Comparison of ENCODE assay signal across 21 cellular contexts in genomic region chr6:169838291-169839028, GRCh38.
DNase-seq lines count a peak whose midpoint lies in the region; ATAC-seq and TF ChIP-seq lines count a peak whose summit lies in the region.
"Had no signal": no experiment of that assay in that cellular context is flagged by ENCODE, and none has a peak within 500 bp of the region (broad histone marks: within the 10 kb centered on the region; RNA-seq: fewer than 3 reads in every experiment).

No MANE protein-coding gene starts in this region.

- peak in 9 of 12 donors; percentile 17 to 46 (median 25) for TF ChIP-seq CTCF in heart left ventricle (IDR thresholded peaks at IDR 0.05)

- intact Hi-C loops in heart left ventricle (cut with DNase I) (loop anchor here in 5 of 10 donors (5.0 to 10.0 kb wide), 6 partner anchors 94 to 546 kb away; no protein-coding TSS in a partner anchor), Right ventricle myocardium superior (cut with DNase I) (no loop called here)

- peaks cover 0 to 21% (median 0%) of the 10 kb centered on the region in 9 donors for H3K27me3 ChIP-seq in heart left ventricle
- no peaks in the 10 kb centered on the region for H3K27me3 ChIP-seq in effector memory CD4-positive, alpha-beta T cell (replicated peaks; ENCODE audit: control insufficient read depth, insufficient read depth, low read length, poor library complexity, severe bottlenecking)
- H3K27me3 ChIP-seq: body of pancreas, vagina had no signal

- ATAC-seq in heart left ventricle: peak in 3 of 4 donors; percentile 29 to 78 (median 41)
- no peak for ATAC-seq in Right ventricle myocardium superior (ENCODE audit: poor library complexity)
- ATAC-seq: body of pancreas, foreskin keratinocyte, T-cell had no signal

- H3K36me3 ChIP-seq in heart left ventricle: no peaks in the 10 kb centered on the region
- no peaks in the 10 kb centered on the region for H3K36me3 ChIP-seq in effector memory CD4-positive, alpha-beta T cell (ENCODE audit: control insufficient read depth, insufficient read depth, low read length)
- H3K36me3 ChIP-seq: vagina had no signal

- TF ChIP-seq POLR2A in heart left ventricle (IDR thresholded peaks at IDR 0.05): no peak

- peaks cover 0 to 9% (median 0%) of the 10 kb centered on the region in 12 donors for H3K4me1 ChIP-seq in heart left ventricle
- no peaks in the 10 kb centered on the region for H3K4me1 ChIP-seq in effector memory CD4-positive, alpha-beta T cell (ENCODE audit: control insufficient read depth, insufficient read depth, low read length, poor library complexity, severe bottlenecking)
- H3K4me1 ChIP-seq: body of pancreas, foreskin keratinocyte, vagina had no signal

- 50 to 69% (median 62%) methylated on average over 31 of the region's 31 CpGs for WGBS in heart left ventricle, 4 donors

- no peaks in the 10 kb centered on the region for H3K9me3 ChIP-seq in heart left ventricle
- no peaks in the 10 kb centered on the region for H3K9me3 ChIP-seq in effector memory CD4-positive, alpha-beta T cell (ENCODE audit: control insufficient read depth, low read length)
- H3K9me3 ChIP-seq: body of pancreas, vagina had no signal

- H3K4me3 ChIP-seq in heart left ventricle: no peak overlapping the region
- H3K4me3 ChIP-seq in effector memory CD4-positive, alpha-beta T cell (ENCODE audit: insufficient read depth, low read depth, low read length, poor library complexity, severe bottlenecking): no peak overlapping the region
- H3K4me3 ChIP-seq: body of pancreas, coronary artery, vagina had no signal

- DNase-seq in heart left ventricle (peak in 1 of 5 donors; percentile 62), Right ventricle myocardium superior (no peak), cerebellum (ENCODE audit: low spot score) (peak; percentile 41), mesenteric fat pad (ENCODE audit: low spot score) (peak; percentile 79), SW 1271 (lab: John Stamatoyannopoulos, UW) (no peak), hepatic stellate cell (ENCODE audit: low spot score) (no peak)
- DNase-seq in stimulated activated naive CD4-positive, alpha-beta T cell (lab: John Stamatoyannopoulos, UW): no peak
- no peak for DNase-seq in effector memory CD4-positive, alpha-beta T cell
- DNase-seq: activated CD4-positive, alpha-beta T cell treated with anti-CD3 and anti-CD28 coated beads, Interleukin-2, amount 50 U/mL, for 1 hour; body of pancreas; CD8-positive, alpha-beta memory T cell; DND-41; foreskin keratinocyte; HFFc6; KBM-7; NCI-H2029 treated with DMSO at 0.1 percent for 48 hours; stimulated activated CD4-positive, alpha-beta T cell treated with anti-CD3 and anti-CD28 coated beads, Interleukin-4, amount 100 ng/mL, for 4 hours; substantia nigra had no signal

- no peak overlapping the region for H3K27ac ChIP-seq in heart left ventricle
- H3K27ac ChIP-seq in effector memory CD4-positive, alpha-beta T cell (ENCODE audit: insufficient read depth, low read length, poor library complexity, severe bottlenecking): no peak overlapping the region
- H3K27ac ChIP-seq: body of pancreas, coronary artery, foreskin keratinocyte, vagina had no signal

Comparison
In these comparisons a context has a peak if more than half of its experiments do, and no peak if none do; other contexts are left out.
1. DNase-seq: peak in cerebellum (single experiment) and mesenteric fat pad (single experiment); none in Right ventricle myocardium superior (single experiment), SW 1271 (0 of 2), hepatic stellate cell (single experiment), stimulated activated naive CD4-positive, alpha-beta T cell (0 of 6) and effector memory CD4-positive, alpha-beta T cell (0 of 3).